9 cellular contexts compared by ENCODE assay signal in genomic region chr7:157568071-157568784, GRCh38.
DNase-seq lines count a peak whose midpoint lies in the region; ATAC-seq, FAIRE-seq and TF ChIP-seq lines count a peak whose summit lies in the region.
"Had no signal": no experiment of that assay in that cellular context is flagged by ENCODE, and none has a peak within 500 bp of the region (broad histone marks: within the 10 kb centered on the region; RNA-seq: fewer than 3 reads in every experiment).

No MANE protein-coding gene starts in this region.

- peak; percentile 16; the same call in 2 of the 3 replicates for ATAC-seq in HepG2
- no peak for ATAC-seq in HG02642 (IDR thresholded peaks at IDR 0.05; ENCODE audit: poor library complexity, unreplicated experiment)

- no peaks in the 10 kb centered on the region for H3K36me3 ChIP-seq in HepG2 (replicated peaks in 1 of 2; ENCODE audit: control insufficient read depth in 1 of 2, insufficient read depth in 2 of 2, low read length in 2 of 2)
- no peaks in the 10 kb centered on the region for H3K36me3 ChIP-seq in testis (ENCODE audit: low read depth, missing control alignments)
- H3K36me3 ChIP-seq in Caco-2 (ENCODE audit: control insufficient read depth, insufficient read depth, low read length): no peaks in the 10 kb centered on the region

- in situ Hi-C loops in HepG2 (cut with HindIII; ENCODE audit: extremely low pct_ligation_motif_present, low pct_unique_long_range_greater_than_20kb): no loop called here

- H3K9me3 Mint-ChIP-seq in Caco-2 (ENCODE audit: unreplicated experiment): no peaks in the 10 kb centered on the region

- intact Hi-C loops in HepG2 (cut with micrococcal nuclease; ENCODE audit: unreplicated experiment): no loop called here
- intact Hi-C loops in testis (cut with DNase I; ENCODE audit: low total_unique reads): no loop called here
- intact Hi-C loops in Caco-2 (cut with micrococcal nuclease; ENCODE audit: unreplicated experiment): no loop called here

- WGBS in HepG2 (ENCODE audit: low lambda C conversion rate): 81% methylated on average over 14 of the region's 26 CpGs
- 31 to 35% methylated on average over 22 to 26 of the region's 26 CpGs for WGBS in testis, 2 donors

- H3K27ac ChIP-seq in angular gyrus (ENCODE audit: low read depth, low read length) (peak overlapping the region; percentile 79), HepG2 (ENCODE audit: extremely low read length, insufficient read depth, low read length) (no peak overlapping the region), testis (no peak overlapping the region)

- peak; percentile 46 for DNase-seq in NCI-H2107 treated with DMSO at 0.1 percent for 48 hours (lab: John Stamatoyannopoulos, UW; ENCODE audit: unreplicated experiment)
- DNase-seq in NCI-H2107 (lab: John Stamatoyannopoulos, UW): no peak
- no peak for DNase-seq in HepG2 (ENCODE audit: low spot score)
- DNase-seq in testis: no peak
- no peak for DNase-seq in NCI-H2196 treated with DMSO at 0.1 percent for 48 hours (lab: John Stamatoyannopoulos, UW; ENCODE audit: unreplicated experiment)
- no peak for DNase-seq in Caco-2
- DNase-seq: 8988T had no signal

- peak overlapping the region in 2 of 3 experiments; percentile 47 to 48; a peak in 4 of 6 replicates for H3K4me3 ChIP-seq in HepG2 (replicated peaks in 1 of 3; ENCODE audit: insufficient read depth in 1 of 3, low read depth in 2 of 3, low read length in 3 of 3)
- peak overlapping the region; percentile 52 to 66 for H3K4me3 ChIP-seq in testis
- no peak overlapping the region for H3K4me3 ChIP-seq in Caco-2 (ENCODE audit: low read depth, low read length)

- H3K4me1 Mint-ChIP-seq in Caco-2 (ENCODE audit: low read depth, unreplicated experiment): no peaks in the 10 kb centered on the region

- CTCF ChIA-PET in HepG2 (lab: Yijun Ruan, JAX; ENCODE audit: low intra/inter-chr PET ratio, low total read pairs) (no interaction called here), Caco-2 (lab: Charles Lee) (no interaction called here)

- H3K4me1 ChIP-seq in HepG2 (ENCODE audit: insufficient read depth, low read length) (peaks cover 44% of the 10 kb centered on the region), testis (peaks cover 11% of the 10 kb centered on the region), Caco-2 (no peaks in the 10 kb centered on the region)

- no peak overlapping the region for H2AFZ ChIP-seq in HepG2 (ENCODE audit: low read length)

- H3K36me3 Mint-ChIP-seq in Caco-2 (ENCODE audit: insufficient read depth, unreplicated experiment): no peaks in the 10 kb centered on the region

- no peak for TF ChIP-seq EP300 in HepG2 (IDR thresholded peaks at IDR 0.05; ENCODE audit: low read depth in 2 of 2, low read length in 2 of 2)
- TF ChIP-seq EP300 in HepG2 (CRISPR knock-in tag; IDR thresholded peaks at IDR 0.05; ENCODE audit: borderline replicate concordance): no peak

- H3K27me3 ChIP-seq in HepG2 (ENCODE audit: control insufficient read depth in 1 of 2, insufficient read depth in 2 of 2, low read length in 2 of 2) (peaks cover 1 to 4% of the 10 kb centered on the region in 2 experiments; a peak in 2 of 5 replicates), testis (no peaks in the 10 kb centered on the region), Caco-2 (replicated peaks; ENCODE audit: control insufficient read depth, insufficient read depth, low read length) (no peaks in the 10 kb centered on the region)

- no peaks in the 10 kb centered on the region for H3K79me2 ChIP-seq in HepG2 (ENCODE audit: insufficient read depth, low read length)

- POLR2A ChIA-PET in HepG2 (lab: Yijun Ruan, JAX): no interaction called here
- POLR2A ChIA-PET in Caco-2 (lab: Charles Lee): no interaction called here

- no peak for TF ChIP-seq CTCF in HepG2 (CRISPR knock-in tag; IDR thresholded peaks at IDR 0.05)
- no peak for TF ChIP-seq CTCF in testis (IDR thresholded peaks at IDR 0.05)
- no peak for TF ChIP-seq CTCF in Caco-2 (IDR thresholded peaks at IDR 0.05; ENCODE audit: insufficient read depth in 1 of 2, low read depth in 1 of 2, low read length in 1 of 2, severe bottlenecking in 1 of 2, unreplicated experiment in 1 of 2)

- no peak for FAIRE-seq in HepG2 (lab: Jason Lieb, UNC)

- H3K9me3 ChIP-seq in HepG2 (ENCODE audit: low read length): no peaks in the 10 kb centered on the region
- no peaks in the 10 kb centered on the region for H3K9me3 ChIP-seq in testis
- no peaks in the 10 kb centered on the region for H3K9me3 ChIP-seq in Caco-2

- H3K27ac Mint-ChIP-seq in Caco-2 (ENCODE audit: unreplicated experiment): no peak overlapping the region

- no peak for TF ChIP-seq POLR2A in HepG2 (IDR thresholded peaks at IDR 0.05; ENCODE audit: insufficient read depth in 1 of 2, low read depth in 2 of 2, low read length in 2 of 2)
- TF ChIP-seq POLR2A in testis (IDR thresholded peaks at IDR 0.05): no peak

- H3K4me3 Mint-ChIP-seq in Caco-2 (ENCODE audit: unreplicated experiment): no peak overlapping the region

- peak overlapping the region; percentile 59 for H3K4me2 ChIP-seq in HepG2 (ENCODE audit: low read depth, low read length)

- H4K20me1 ChIP-seq in HepG2 (ENCODE audit: insufficient read depth, low read length): no peaks in the 10 kb centered on the region

- 0 out of 2 replicates have a peak overlapping the region, but pooled peaks have one; percentile 28 for H3K9ac ChIP-seq in HepG2 (ENCODE audit: insufficient read depth, low read depth, low read length)

- no peak for TF ChIP-seq RAD21 in HepG2 (CRISPR knock-in tag; IDR thresholded peaks at IDR 0.05)

- peaks cover 9% of the 10 kb centered on the region for H3K27me3 Mint-ChIP-seq in Caco-2 (ENCODE audit: insufficient read depth, unreplicated experiment)

- BruUV-seq in HepG2 (replicated peaks; lab: Mats Ljungman, UMichigan) (no TSS peak), Caco-2 (replicated peaks; lab: Mats Ljungman, UMichigan) (no TSS peak)

TF ChIP-seq in HepG2, 621 proteins besides CTCF, POLR2A, EP300 and RAD21:
- no peak for TF ChIP-seq MLLT10 (CRISPR knock-in tag; IDR thresholded peaks at IDR 0.05)
- peak; percentile 54 for TF ChIP-seq ZNF883 (CRISPR knock-in tag; IDR thresholded peaks at IDR 0.05; ENCODE audit: not compliant biosample characterization)
- peak; percentile 33; the same call in 1 of the 2 replicates for TF ChIP-seq ZNF350 (CRISPR knock-in tag; IDR thresholded peaks at IDR 0.05; ENCODE audit: borderline replicate concordance, low read depth)
- 0 out of 2 replicates have a peak, but pooled peaks have one; percentile 6 for TF ChIP-seq MXD1 (CRISPR knock-in tag; IDR thresholded peaks at IDR 0.05)
- TF ChIP-seq AGO1 (IDR thresholded peaks at IDR 0.05; ENCODE audit: low read depth, low read length, poor library complexity, severe bottlenecking): peak; percentile 16
- no peak for TF ChIP-seq REPIN1 (CRISPR knock-in tag; IDR thresholded peaks at IDR 0.05; ENCODE audit: borderline replicate concordance, low read depth)
- peak; percentile 13; the same call in 1 of the 2 replicates for TF ChIP-seq RBAK (CRISPR knock-in tag; IDR thresholded peaks at IDR 0.05)
- no peak for TF ChIP-seq EEA1 (CRISPR knock-in tag; IDR thresholded peaks at IDR 0.05; ENCODE audit: borderline replicate concordance)
- TF ChIP-seq ZNF784 (CRISPR knock-in tag; IDR thresholded peaks at IDR 0.05; ENCODE audit: borderline replicate concordance): peak; percentile 60; the same call in 1 of the 2 replicates
- peak; percentile 53; the same call in 1 of the 2 replicates for TF ChIP-seq ZNF776 (CRISPR knock-in tag; IDR thresholded peaks at IDR 0.05)
- peak; percentile 20; the same call in 1 of the 2 replicates for TF ChIP-seq ZKSCAN1 (IDR thresholded peaks at IDR 0.05; ENCODE audit: low read length)
- 0 out of 2 replicates have a peak, but pooled peaks have one; percentile 6 for TF ChIP-seq ZNF83 (CRISPR knock-in tag; IDR thresholded peaks at IDR 0.05; ENCODE audit: borderline replicate concordance)
- TF ChIP-seq KDM5B (CRISPR knock-in tag; IDR thresholded peaks at IDR 0.05; ENCODE audit: borderline replicate concordance): peak; percentile 44; the same call in 1 of the 2 replicates
- peak; percentile 69; the same call in 1 of the 2 replicates for TF ChIP-seq ZFYVE20 (CRISPR knock-in tag; IDR thresholded peaks at IDR 0.05; ENCODE audit: borderline replicate concordance, low read depth)
- no peak for TF ChIP-seq ZBTB8A (CRISPR knock-in tag; IDR thresholded peaks at IDR 0.05; ENCODE audit: borderline replicate concordance, low read depth)
